In the genomic region with DNA sequence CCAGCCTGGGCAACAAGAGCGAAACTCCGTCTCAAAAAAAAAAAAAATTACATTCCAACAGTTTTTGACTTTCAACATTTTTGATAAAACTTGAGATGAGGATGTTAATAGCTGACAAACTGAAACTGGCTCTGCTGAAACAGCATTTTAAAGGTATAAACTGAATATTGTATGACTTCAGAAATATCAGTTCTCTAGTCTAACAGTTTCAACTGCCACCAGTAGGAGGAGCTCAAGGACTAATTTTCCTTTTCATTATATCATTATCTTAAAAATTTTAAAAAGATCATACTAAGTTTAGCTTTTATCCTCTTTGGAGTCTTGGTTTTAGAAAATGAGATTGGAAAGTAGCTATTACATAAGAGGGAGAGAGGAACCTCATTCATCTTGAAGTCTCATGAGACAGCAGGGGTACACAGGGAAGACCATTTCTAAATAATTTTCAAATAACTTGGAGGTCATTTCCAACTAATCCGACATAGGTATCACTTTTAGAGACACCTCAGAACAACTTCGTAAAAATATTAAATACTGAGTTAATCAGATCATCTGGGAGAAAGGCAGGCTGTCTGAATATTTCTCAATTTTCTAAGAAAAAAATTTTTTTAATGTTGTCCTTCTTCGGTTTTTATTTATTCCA, we compare ENCODE assay signal across 8 cellular contexts. TPM values are rescaled to one million over a fixed set of nuclear protein-coding genes. Genes with fewer than 3 reads are reported as not detected.
A peak's percentile ranks its signal among the peaks of the same experiment; 100 is the strongest.
DNase-seq lines count a peak whose midpoint lies in the region; ATAC-seq and TF ChIP-seq lines count a peak whose summit lies in the region.

No MANE protein-coding gene starts in this region.

- no peak overlapping the region for H3K4ac ChIP-seq in mesenchymal stem cell (ENCODE audit: low read depth in 1 of 2, low read length in 2 of 2)

- H3K14ac ChIP-seq in mesenchymal stem cell (ENCODE audit: low read length in 2 of 2) = no peak overlapping the region

- H2BK5ac ChIP-seq in mesenchymal stem cell (ENCODE audit: low read depth, low read length, poor library complexity, severe bottlenecking) = no peak overlapping the region

- H2AK5ac ChIP-seq in mesenchymal stem cell (ENCODE audit: low read length, severe bottlenecking) = no peak overlapping the region

- no peak overlapping the region for H3K4me2 ChIP-seq in mesenchymal stem cell (ENCODE audit: low read length, poor library complexity, severe bottlenecking)

- H3K36me3 ChIP-seq in mesenchymal stem cell (ENCODE audit: control insufficient read depth in 1 of 2, insufficient read depth in 2 of 2, low read depth in 1 of 2, low read length in 2 of 2) (peaks cover 0 to 45% of the 10 kb centered on the region in 2 experiments), vagina (peaks cover 0 to 20% of the 10 kb centered on the region in 2 donors)

- peak; percentile 51 for TF ChIP-seq CTCF in HL-60 (IDR thresholded peaks at IDR 0.05; ENCODE audit: insufficient read depth, low read length)
- peak; percentile 55 for TF ChIP-seq CTCF in cardiac fibroblast (IDR thresholded peaks at IDR 0.05; ENCODE audit: low read depth, low read length)
- TF ChIP-seq CTCF in vagina (IDR thresholded peaks at IDR 0.05) = peak; percentile 35 to 69 (median 63)

- DNase-seq in NCI-H510A treated with DMSO at 0.1 percent for 48 hours (lab: John Stamatoyannopoulos, UW) = peak; percentile 66
- DNase-seq in NCI-H510A (lab: John Stamatoyannopoulos, UW) = no peak
- peak in 1 of 2 experiments; percentile 45 for DNase-seq in HL-60 (ENCODE audit: low read depth in 1 of 2, low spot score in 1 of 2)
- DNase-seq in RPMI8226 = peak; percentile 71
- peak; percentile 61 to 72 for DNase-seq in cardiac fibroblast (ENCODE audit: low read depth in 2 of 2)
- DNase-seq in mesenchymal stem cell = peak; percentile 56
- no peak for DNase-seq in vagina (ENCODE audit: extremely low spot score in 2 of 2)

- no peak overlapping the region for H4K8ac ChIP-seq in mesenchymal stem cell (ENCODE audit: low read length)

- no peaks in the 10 kb centered on the region for H3K27me3 ChIP-seq in HL-60 (ENCODE audit: insufficient read depth, poor library complexity, severe bottlenecking)
- no peaks in the 10 kb centered on the region for H3K27me3 ChIP-seq in mesenchymal stem cell (ENCODE audit: control insufficient read depth in 1 of 2, insufficient read depth in 1 of 2, low read length in 2 of 2)
- no peaks in the 10 kb centered on the region for H3K27me3 ChIP-seq in vagina

- peak overlapping the region; percentile 14 for H3K9ac ChIP-seq in mesenchymal stem cell (ENCODE audit: low read length)

- ATAC-seq in GM21717 (IDR thresholded peaks at IDR 0.05; ENCODE audit: unreplicated experiment) = no peak

- WGBS in mesenchymal stem cell = 100% methylated on average over 1 of the region's 5 CpGs

- no peak for TF ChIP-seq POLR2A in vagina (IDR thresholded peaks at IDR 0.05)

- H3K4me1 ChIP-seq in mesenchymal stem cell (ENCODE audit: control insufficient read depth, insufficient read depth, low read depth, low read length) (no peaks in the 10 kb centered on the region), vagina (no peaks in the 10 kb centered on the region)

- intact Hi-C loops in vagina (cut with DNase I) = no loop called here

- no peak overlapping the region for H3K23ac ChIP-seq in mesenchymal stem cell (ENCODE audit: low read length in 2 of 2)

- no peak overlapping the region for H2BK120ac ChIP-seq in mesenchymal stem cell (ENCODE audit: low read depth, low read length)

- H3K4me3 ChIP-seq in HL-60 (replicated peaks; ENCODE audit: insufficient read depth, low read length) (no peak overlapping the region), cardiac fibroblast (replicated peaks in 1 of 2; ENCODE audit: low read depth in 2 of 2, low read length in 2 of 2) (no peak overlapping the region), mesenchymal stem cell (ENCODE audit: insufficient read depth in 1 of 2, low read depth in 1 of 2, low read length in 2 of 2) (no peak overlapping the region), vagina (no peak overlapping the region)

- no peak overlapping the region for H2BK12ac ChIP-seq in mesenchymal stem cell (ENCODE audit: low read length in 2 of 2)

- H2BK15ac ChIP-seq in mesenchymal stem cell (ENCODE audit: low read depth, poor library complexity, severe bottlenecking) = no peak overlapping the region

- no peak overlapping the region for H2AFZ ChIP-seq in mesenchymal stem cell (ENCODE audit: low read depth, low read length)

- no peaks in the 10 kb centered on the region for H3K9me3 ChIP-seq in mesenchymal stem cell (ENCODE audit: control insufficient read depth, low read length)
- no peaks in the 10 kb centered on the region for H3K9me3 ChIP-seq in vagina

- H3K18ac ChIP-seq in mesenchymal stem cell (ENCODE audit: low read depth in 1 of 2, low read length in 2 of 2) = no peak overlapping the region

- no peak overlapping the region for H4K91ac ChIP-seq in mesenchymal stem cell (ENCODE audit: low read length)

- peak overlapping the region; percentile 19 for H3K27ac ChIP-seq in HL-60 (replicated peaks)
- H3K27ac ChIP-seq in mesenchymal stem cell (ENCODE audit: low read length, poor library complexity, severe bottlenecking) = no peak overlapping the region
- H3K27ac ChIP-seq in vagina = no peak overlapping the region

- H3K79me1 ChIP-seq in mesenchymal stem cell (replicated peaks; ENCODE audit: low read length, poor library complexity, severe bottlenecking) = no peaks in the 10 kb centered on the region

RNA-seq across cellular contexts. Expression of gene MCM6, which starts 37.6 kb away (rescaled TPM):
- polyA plus RNA-seq in mesenchymal stem cell (2013, experiment 1 of 2) = 9.1 TPM
- 9.2 TPM for polyA plus RNA-seq in mesenchymal stem cell (2013, experiment 2 of 2)
- total RNA-seq in vagina = 9.6 TPM

Comparison
In these comparisons a context has a peak if more than half of its experiments do, and no peak if none do; other contexts are left out.
1. DNase-seq: peak in NCI-H510A treated with DMSO at 0.1 percent for 48 hours (single experiment), RPMI8226 (single experiment), cardiac fibroblast (2 of 2) and mesenchymal stem cell (single experiment); none in NCI-H510A (single experiment) and vagina (0 of 2).
2. Peak in every context shown above with its lines, with median percentiles within 50 percentile points of each other: CTCF ChIP-seq.